Comparison of ENCODE assay signal across 18 cellular contexts in the genomic region with DNA sequence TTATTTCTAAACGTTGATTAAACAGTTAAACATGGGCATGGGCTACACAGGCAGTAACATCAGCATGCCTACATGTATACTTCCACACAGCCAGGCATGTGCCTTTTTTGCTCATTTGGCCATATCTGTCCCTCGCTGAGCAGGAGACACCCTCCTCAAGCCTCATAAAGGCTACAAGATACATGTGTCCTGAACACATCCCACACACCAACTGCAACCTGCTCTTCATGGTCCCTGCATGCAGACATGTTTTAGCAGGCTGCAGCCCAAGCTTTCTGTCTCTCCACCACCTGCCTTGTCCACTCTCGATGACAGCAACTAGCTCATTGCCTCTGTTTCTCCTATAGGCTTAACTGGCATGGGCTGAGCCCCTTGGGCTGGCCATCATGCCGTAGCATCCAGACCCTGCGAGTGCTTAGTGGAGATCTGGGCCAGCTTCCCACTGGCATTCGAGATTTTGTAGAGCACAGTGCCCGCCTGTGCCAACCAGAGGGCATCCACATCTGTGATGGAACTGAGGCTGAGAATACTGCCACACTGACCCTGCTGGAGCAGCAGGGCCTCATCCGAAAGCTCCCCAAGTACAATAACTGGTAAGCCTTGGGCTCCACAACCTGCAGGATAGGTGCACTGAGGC. TPM values are rescaled to one million over a fixed set of nuclear protein-coding genes. Genes with fewer than 3 reads are reported as not detected.
DNase-seq lines count a peak whose midpoint lies in the region; ATAC-seq and TF ChIP-seq lines count a peak whose summit lies in the region.
"Had no signal": no experiment of that assay in that cellular context is flagged by ENCODE, and none has a peak within 500 bp of the region (broad histone marks: within the 10 kb centered on the region; RNA-seq: fewer than 3 reads in every experiment).

No MANE protein-coding gene starts in this region.

- no peak for TF ChIP-seq CTCF in endothelial cell (IDR thresholded peaks at IDR 0.05; ENCODE audit: unreplicated experiment)

- no peaks in the 10 kb centered on the region for H3K9me3 Mint-ChIP-seq in activated T-cell treated with anti-CD3 and anti-CD28 coated beads, Interleukin-2, amount 50 U/mL, for 24 hours
- H3K9me3 Mint-ChIP-seq in endothelial cell (ENCODE audit: unreplicated experiment): no peaks in the 10 kb centered on the region
- H3K9me3 Mint-ChIP-seq in stimulated activated memory B cell treated with anti-CD40 and anti-IgM and Interleukin-4, amounts not matched to agents 10 μg/mL and 1 μg/mL and 100 μg/mL, for 72 hours: no peaks in the 10 kb centered on the region

- H3K4me3 Mint-ChIP-seq in activated T-cell treated with anti-CD3 and anti-CD28 coated beads, Interleukin-2, amount 50 U/mL, for 24 hours: peak overlapping the region; percentile 45
- H3K4me3 Mint-ChIP-seq in endothelial cell (ENCODE audit: unreplicated experiment): peak overlapping the region; percentile 51
- H3K4me3 Mint-ChIP-seq in stimulated activated memory B cell treated with anti-CD40 and anti-IgM and Interleukin-4, amounts not matched to agents 10 μg/mL and 1 μg/mL and 100 μg/mL, for 72 hours: peak overlapping the region; percentile 27

- ATAC-seq in stimulated activated memory B cell treated with anti-CD40 and anti-IgM and Interleukin-4, amounts not matched to agents 10 μg/mL and 1 μg/mL and 100 μg/mL, for 72 hours: no peak
- ATAC-seq: HCT116 had no signal

- peaks cover 26% of the 10 kb centered on the region for H3K4me1 Mint-ChIP-seq in activated T-cell treated with anti-CD3 and anti-CD28 coated beads, Interleukin-2, amount 50 U/mL, for 24 hours (ENCODE audit: low read depth)
- peaks cover 16% of the 10 kb centered on the region for H3K4me1 Mint-ChIP-seq in endothelial cell (ENCODE audit: unreplicated experiment)
- peaks cover 30% of the 10 kb centered on the region for H3K4me1 Mint-ChIP-seq in stimulated activated memory B cell treated with anti-CD40 and anti-IgM and Interleukin-4, amounts not matched to agents 10 μg/mL and 1 μg/mL and 100 μg/mL, for 72 hours

- peak; percentile 44; the same call in 1 of the 2 replicates for TF ChIP-seq POLR2A in Raji (IDR thresholded peaks at IDR 0.05; ENCODE audit: insufficient read depth, low read depth, low read length)

- H3K27me3 Mint-ChIP-seq in activated T-cell treated with anti-CD3 and anti-CD28 coated beads, Interleukin-2, amount 50 U/mL, for 24 hours: no peaks in the 10 kb centered on the region
- H3K27me3 Mint-ChIP-seq in endothelial cell (ENCODE audit: unreplicated experiment): peaks cover 10% of the 10 kb centered on the region
- no peaks in the 10 kb centered on the region for H3K27me3 Mint-ChIP-seq in stimulated activated memory B cell treated with anti-CD40 and anti-IgM and Interleukin-4, amounts not matched to agents 10 μg/mL and 1 μg/mL and 100 μg/mL, for 72 hours

- no peak for DNase-seq in activated T-cell treated with anti-CD3 and anti-CD28 coated beads, Interleukin-2, amount 50 U/mL, for 24 hours
- no peak for DNase-seq in activated T-cell treated with anti-CD3 and anti-CD28 coated beads for 4 hours
- DNase-seq in endothelial cell (ENCODE audit: low spot score): no peak
- DNase-seq in stimulated activated CD4-positive, alpha-beta T cell treated with anti-CD3 and anti-CD28 coated beads, Interleukin-4, amount 100 ng/mL, for 1 hour: no peak
- DNase-seq in NCI-H1436 treated with DMSO at 0.1 percent for 48 hours (lab: John Stamatoyannopoulos, UW): no peak
- no peak for DNase-seq in central memory CD4-positive, alpha-beta T cell
- DNase-seq: ACHN, DMS53, NCI-H1694 treated with DMSO at 0.1 percent for 48 hours, NCI-H69, occipital lobe had no signal

- H3K27ac Mint-ChIP-seq in activated T-cell treated with anti-CD3 and anti-CD28 coated beads, Interleukin-2, amount 50 U/mL, for 24 hours: peak overlapping the region; percentile 57
- no peak overlapping the region for H3K27ac Mint-ChIP-seq in endothelial cell (ENCODE audit: unreplicated experiment)
- H3K27ac Mint-ChIP-seq in stimulated activated memory B cell treated with anti-CD40 and anti-IgM and Interleukin-4, amounts not matched to agents 10 μg/mL and 1 μg/mL and 100 μg/mL, for 72 hours: peak overlapping the region; percentile 97

- H3K36me3 Mint-ChIP-seq in activated T-cell treated with anti-CD3 and anti-CD28 coated beads, Interleukin-2, amount 50 U/mL, for 24 hours (ENCODE audit: low read depth): peaks cover 67% of the 10 kb centered on the region
- H3K36me3 Mint-ChIP-seq in endothelial cell (ENCODE audit: low read depth, unreplicated experiment): peaks cover 8% of the 10 kb centered on the region
- H3K36me3 Mint-ChIP-seq in stimulated activated memory B cell treated with anti-CD40 and anti-IgM and Interleukin-4, amounts not matched to agents 10 μg/mL and 1 μg/mL and 100 μg/mL, for 72 hours: peaks cover 13% of the 10 kb centered on the region

RNA-seq across cellular contexts. Expression of gene PCK2, which starts 2.6 kb away (rescaled TPM):
- 23.9 TPM for total RNA-seq in endothelial cell (ENCODE audit: unreplicated experiment)

RNA-seq across cellular contexts. Expression of gene DCAF11, which starts 17.9 kb away (rescaled TPM):
- 38.2 TPM for total RNA-seq in endothelial cell (ENCODE audit: unreplicated experiment)

RNA-seq across cellular contexts. Expression of gene NRL, which starts 18.1 kb away (rescaled TPM):
- 1.2 TPM for total RNA-seq in endothelial cell (ENCODE audit: unreplicated experiment)
- total RNA-seq: ascending aorta had no signal

RNA-seq across cellular contexts. Expression of gene CPNE6, which starts 25.3 kb away (rescaled TPM):
- total RNA-seq in endothelial cell (ENCODE audit: unreplicated experiment): not detected
- total RNA-seq: ascending aorta; dermis microvascular lymphatic vessel endothelial cell; T-helper 2 cell treated with Interferon-gamma antibody and Interleukin-4, amounts not matched to agents 100 ng/mL and 5 ng/mL, for 36 hours had no signal

RNA-seq across cellular contexts. Expression of gene FITM1, which starts 33.8 kb away (rescaled TPM):
- 0.59 TPM for total RNA-seq in endothelial cell (ENCODE audit: unreplicated experiment)
- total RNA-seq: ascending aorta, occipital lobe, temporal lobe had no signal
